8 cellular contexts compared by ENCODE assay signal in the genomic region with DNA sequence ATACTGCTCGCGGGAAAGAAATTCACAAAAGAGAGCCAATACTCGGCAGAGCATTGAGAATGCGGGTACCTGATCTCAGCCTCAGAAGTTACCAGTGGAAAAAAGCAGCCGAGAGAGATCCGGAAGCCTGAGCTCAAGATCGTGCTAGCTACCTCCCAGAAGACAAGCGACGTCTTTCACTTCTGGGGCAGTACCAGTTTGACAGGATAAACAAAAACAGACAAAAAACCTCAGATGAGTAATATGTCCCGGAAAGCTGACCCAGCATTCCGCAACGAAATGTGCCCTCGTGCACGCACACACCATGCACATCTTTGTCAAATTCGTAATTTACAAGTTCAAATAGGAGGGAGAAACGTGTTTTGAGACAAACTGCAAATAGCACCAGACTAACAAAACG.
DNase-seq lines count a peak whose midpoint lies in the region; ATAC-seq, FAIRE-seq and TF ChIP-seq lines count a peak whose summit lies in the region.
"Not testable (repeated sequence)": the region's sequence is repeated elsewhere in the genome, so short reads cannot be mapped to it uniquely, and the experiment has no call there.

No MANE protein-coding gene starts in this region.

- H3K9me3 ChIP-seq in K562 (replicated peaks; ENCODE audit: control insufficient read depth, insufficient read depth, low read depth, low read length); right lobe of liver: not testable (repeated sequence)

- ATAC-seq in GM18502 (IDR thresholded peaks at IDR 0.05; ENCODE audit: poor library complexity, unreplicated experiment): peak; percentile 40
- peak; percentile 33 for ATAC-seq in GM19455 (IDR thresholded peaks at IDR 0.05; ENCODE audit: unreplicated experiment)
- peak; percentile 40 for ATAC-seq in HG02610 (IDR thresholded peaks at IDR 0.05; ENCODE audit: unreplicated experiment)
- ATAC-seq in HG03159 (IDR thresholded peaks at IDR 0.05; ENCODE audit: unreplicated experiment): peak; percentile 31
- peak; percentile 47 to 49 (median 47) for ATAC-seq in T-cell (replicated peaks in 1 of 4)
- peak; percentile 2 for ATAC-seq in K562
- ATAC-seq in right lobe of liver: peak; percentile 5 to 34 (median 9)
- ATAC-seq in stimulated activated naive CD8-positive, alpha-beta T cell treated with anti-CD3 and anti-CD28 coated beads, Interleukin-15, amount 100 ng/mL, for 72 hours: peak; percentile 66

- H3K9me3 Mint-ChIP-seq in T-cell; stimulated activated naive CD8-positive, alpha-beta T cell treated with anti-CD3 and anti-CD28 coated beads, Interleukin-15, amount 100 ng/mL, for 72 hours: not testable (repeated sequence)

- TF ChIP-seq CTCF in K562 (IDR thresholded peaks at IDR 0.05 in 2 of 3, conservative IDR thresholded peaks at IDR 0.05 in 1 of 3; ENCODE audit: insufficient read depth in 2 of 3, low read depth in 1 of 3, low read length in 3 of 3); right lobe of liver (IDR thresholded peaks at IDR 0.05): not testable (repeated sequence)

- not testable (repeated sequence) for H3K4me1 ChIP-seq in K562 (replicated peaks in 1 of 2; ENCODE audit: control insufficient read depth in 2 of 2, insufficient read depth in 2 of 2, low read length in 2 of 2); right lobe of liver

- not testable (repeated sequence) for H3K36me3 ChIP-seq in K562 (ENCODE audit: control insufficient read depth, insufficient read depth, low read length); right lobe of liver

- not testable (repeated sequence) for FAIRE-seq in K562 (lab: Jason Lieb, UNC)

- H3K27ac ChIP-seq in K562 (ENCODE audit: extremely low read depth, low read depth, low read length); right lobe of liver: not testable (repeated sequence)

- not testable (repeated sequence) for H3K27me3 Mint-ChIP-seq in T-cell; stimulated activated naive CD8-positive, alpha-beta T cell treated with anti-CD3 and anti-CD28 coated beads, Interleukin-15, amount 100 ng/mL, for 72 hours

- not testable (repeated sequence) for TF ChIP-seq POLR2A in K562 (conservative IDR thresholded peaks at IDR 0.05); right lobe of liver (IDR thresholded peaks at IDR 0.05)

- DNase-seq in T-cell; K562 (ENCODE audit: extremely low read depth in 1 of 4, low spot score in 3 of 4); right lobe of liver; stimulated activated naive CD8-positive, alpha-beta T cell treated with anti-CD3 and anti-CD28 coated beads, Interleukin-15, amount 100 ng/mL, for 72 hours: not testable (repeated sequence)

- POLR2A ChIA-PET in T-cell (lab: Charles Lee); K562 (lab: Yijun Ruan, JAX): not testable (repeated sequence)

- CTCF ChIA-PET in T-cell (lab: Charles Lee); K562 (lab: Yijun Ruan, JAX; ENCODE audit: low intra/inter-chr PET ratio): not testable (repeated sequence)

- not testable (repeated sequence) for TF ChIP-seq EP300 in K562 (IDR thresholded peaks at IDR 0.05; ENCODE audit: low read length)

- BruUV-seq in K562 (replicated peaks; lab: Mats Ljungman, UMichigan): TSS peak; percentile 91

- TF ChIP-seq RAD21 in K562 (CRISPR knock-in tag; conservative IDR thresholded peaks at IDR 0.05 in 1 of 2, IDR thresholded peaks at IDR 0.05 in 1 of 2): not testable (repeated sequence)

- H3K27me3 ChIP-seq in K562 (ENCODE audit: control insufficient read depth in 2 of 2, insufficient read depth in 2 of 2, low read length in 2 of 2); right lobe of liver: not testable (repeated sequence)

- H3K9me1 ChIP-seq in K562 (ENCODE audit: control insufficient read depth, insufficient read depth, low read length): not testable (repeated sequence)

- not testable (repeated sequence) for H3K4me2 ChIP-seq in K562 (ENCODE audit: insufficient read depth, low read length)

- not testable (repeated sequence) for H3K4me1 Mint-ChIP-seq in T-cell; stimulated activated naive CD8-positive, alpha-beta T cell treated with anti-CD3 and anti-CD28 coated beads, Interleukin-15, amount 100 ng/mL, for 72 hours

- not testable (repeated sequence) for H4K20me1 ChIP-seq in K562 (replicated peaks; ENCODE audit: control insufficient read depth, insufficient read depth, low read length)

- intact Hi-C loops in K562 (cut with micrococcal nuclease); right lobe of liver (cut with DNase I): not testable (repeated sequence)

- in situ Hi-C loops in K562 (cut with MboI): not testable (repeated sequence)

- H3K9ac ChIP-seq in K562 (ENCODE audit: insufficient read depth in 1 of 2, low read depth in 2 of 2, low read length in 2 of 2): not testable (repeated sequence)

- no CpG with 5 or more reads among the region's 17 CpGs for WGBS in K562 (ENCODE audit: insufficient coverage, low coverage, missing lambda C conversion rate)
- no CpG with 5 or more reads among the region's 17 CpGs for WGBS in right lobe of liver (ENCODE audit: insufficient coverage, low coverage, low lambda C conversion rate, missing lambda C conversion rate)

- not testable (repeated sequence) for H3K27ac Mint-ChIP-seq in T-cell
- H3K27ac Mint-ChIP-seq in stimulated activated naive CD8-positive, alpha-beta T cell treated with anti-CD3 and anti-CD28 coated beads, Interleukin-15, amount 100 ng/mL, for 72 hours: peak overlapping the region in 1 of 2 donors; percentile 97

- H3K4me3 ChIP-seq in K562: peak overlapping the region; percentile 37; the same call in 1 of the 2 replicates
- peak overlapping the region in 1 of 3 donors; percentile 28 for H3K4me3 ChIP-seq in right lobe of liver

- H3K79me2 ChIP-seq in K562 (ENCODE audit: control insufficient read depth, insufficient read depth, low read length): not testable (repeated sequence)

- not testable (repeated sequence) for H3K36me3 Mint-ChIP-seq in T-cell

- H3K4me3 Mint-ChIP-seq in T-cell: peak overlapping the region; percentile 76 to 82 (median 80)
- H3K4me3 Mint-ChIP-seq in stimulated activated naive CD8-positive, alpha-beta T cell treated with anti-CD3 and anti-CD28 coated beads, Interleukin-15, amount 100 ng/mL, for 72 hours: peak overlapping the region in 1 of 2 donors; percentile 85

- not testable (repeated sequence) for H2AFZ ChIP-seq in K562 (ENCODE audit: low read depth, low read length)

Comparison
In these comparisons a context has a peak if more than half of its experiments do, and no peak if none do; other contexts are left out.
1. ATAC-seq: peak in every context shown above with its lines; median percentile 66 in stimulated activated naive CD8-positive, alpha-beta T cell treated with anti-CD3 and anti-CD28 coated beads, Interleukin-15, amount 100 ng/mL, for 72 hours; 47 in T-cell; 40 in GM18502; 40 in HG02610; 33 in GM19455; 31 in HG03159; 9 in right lobe of liver; 2 in K562.